1 cellular context compared by ENCODE assay signal in genomic region chr3:14555835-14556234, GRCh38.
TF ChIP-seq lines count a peak whose summit lies in the region.

No MANE protein-coding gene starts in this region.

TF ChIP-seq in GM23338, 12 proteins besides CTCF, POLR2A, EP300 and RAD21 (continued from another document):
- no peak for TF ChIP-seq ZNF462 (CRISPR knock-in tag; IDR thresholded peaks at IDR 0.05)
- TF ChIP-seq REST (IDR thresholded peaks at IDR 0.05; ENCODE audit: unreplicated experiment), result no peak
TF ChIP-seq in GM23338: peak in this region for 0.
